In the genomic region with DNA sequence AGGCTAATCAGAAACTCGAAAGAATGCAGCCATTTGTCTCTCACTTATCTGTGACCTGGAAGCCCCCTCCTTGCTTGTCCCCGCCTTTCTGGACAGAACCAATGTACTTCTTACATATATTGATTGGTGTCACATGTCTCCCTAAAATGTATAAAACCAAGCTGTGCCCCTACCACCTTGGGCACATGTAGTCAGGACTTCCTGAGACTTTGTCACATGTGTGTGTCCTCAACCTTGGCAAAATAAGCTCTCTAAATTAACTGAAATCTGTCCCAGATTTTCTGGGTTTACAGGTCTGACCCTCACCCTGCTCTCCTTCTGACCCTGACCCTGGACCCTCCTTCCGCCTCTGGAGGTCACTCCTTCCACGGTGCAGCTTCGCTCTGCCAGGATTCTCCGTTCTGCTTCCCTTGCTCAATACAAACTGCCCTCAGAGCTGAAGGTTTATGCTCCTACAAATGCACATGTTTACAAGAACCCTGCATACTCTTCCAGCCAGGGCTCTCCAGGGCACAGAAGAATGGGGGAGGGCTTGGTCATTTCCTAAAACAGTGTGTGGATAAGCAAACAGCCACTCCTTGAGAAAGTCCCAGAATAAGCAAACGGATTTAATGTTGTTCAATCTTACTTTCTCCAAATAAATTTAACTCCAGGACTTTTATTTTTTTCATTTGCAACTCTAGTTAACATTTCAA, we compare ENCODE assay signal across 17 cellular contexts.
DNase-seq lines count a peak whose midpoint lies in the region; ATAC-seq and TF ChIP-seq lines count a peak whose summit lies in the region.
"Had no signal": no experiment of that assay in that cellular context is flagged by ENCODE, and none has a peak within 500 bp of the region (broad histone marks: within the 10 kb centered on the region; RNA-seq: fewer than 3 reads in every experiment).

No MANE protein-coding gene starts in this region.

- DNase-seq in GM23338 (ENCODE audit: low spot score), result no peak
- peak; percentile 10 for DNase-seq in H9
- peak; percentile 45 for DNase-seq in endodermal cell
- DNase-seq in mesenteric fat pad (ENCODE audit: low spot score), result peak; percentile 43
- DNase-seq in central memory CD4-positive, alpha-beta T cell, result no peak
- no peak for DNase-seq in KBM-7
- no peak for DNase-seq in activated T-cell treated with anti-CD3 and anti-CD28 coated beads, Interleukin-2, amount 50 U/mL, for 72 hours
- DNase-seq: C1 segment of cervical spinal cord; Calu3; CD4-positive, alpha-beta memory T cell; COR-L47; DMS53; DMS79 treated with DMSO at 0.1 percent for 48 hours; GF-D8; HFFc6 had no signal

- H3K18ac ChIP-seq in H9 (ENCODE audit: insufficient read length, low read depth, low read length), result no peak overlapping the region

- no peaks in the 10 kb centered on the region for H3K9me2 ChIP-seq in GM23338 (ENCODE audit: insufficient read depth)

- H2BK120ac ChIP-seq in H9 (ENCODE audit: low read depth, low read length, poor library complexity, severe bottlenecking), result no peak overlapping the region

- no peak for ATAC-seq in GM23338
- no peak for ATAC-seq in GM21367 (IDR thresholded peaks at IDR 0.05; ENCODE audit: unreplicated experiment)
- ATAC-seq in activated T-cell treated with anti-CD3 and anti-CD28 coated beads, Interleukin-2, amount 50 U/mL, for 72 hours (replicated peaks in 1 of 2), result no peak

- no peak overlapping the region for H3K27ac ChIP-seq in GM23338 (ENCODE audit: low read depth)
- H3K27ac ChIP-seq in H9 (ENCODE audit: insufficient read length, low read depth, low read length), result no peak overlapping the region
- no peak overlapping the region for H3K27ac ChIP-seq in endodermal cell (ENCODE audit: low read depth, low read length)

- TF ChIP-seq CTCF in GM23338 (conservative IDR thresholded peaks at IDR 0.05; ENCODE audit: low read depth in 2 of 2), result peak in 1 of 2 experiments; percentile 32; a peak in 2 of 4 replicates
- TF ChIP-seq CTCF in H9 (conservative IDR thresholded peaks at IDR 0.05), result no peak
- TF ChIP-seq CTCF in endodermal cell (conservative IDR thresholded peaks at IDR 0.05), result no peak

- H3K4me1 ChIP-seq in GM23338 (ENCODE audit: insufficient read depth) (peaks cover 11% of the 10 kb centered on the region; the same call in 1 of the 2 replicates), H9 (ENCODE audit: insufficient read depth, low read length) (no peaks in the 10 kb centered on the region), endodermal cell (ENCODE audit: control insufficient read depth, insufficient read depth, low read length) (peaks cover 15% of the 10 kb centered on the region)
- H3K4me1 ChIP-seq: HAP-1 had no signal

- no peak overlapping the region for H3K56ac ChIP-seq in H9 (ENCODE audit: insufficient read length, low read depth, low read length)

- no peaks in the 10 kb centered on the region for H3K36me3 Mint-ChIP-seq in GM23338 (ENCODE audit: low read depth)
- H3K36me3 Mint-ChIP-seq in H9 (ENCODE audit: insufficient read depth in 1 of 3, low read depth in 3 of 3), result no peaks in the 10 kb centered on the region
- H3K36me3 Mint-ChIP-seq in endodermal cell (ENCODE audit: low read depth), result no peaks in the 10 kb centered on the region
- H3K36me3 Mint-ChIP-seq in activated T-cell treated with anti-CD3 and anti-CD28 coated beads, Interleukin-2, amount 50 U/mL, for 72 hours (ENCODE audit: insufficient read depth in 2 of 2), result no peaks in the 10 kb centered on the region
- H3K36me3 Mint-ChIP-seq: CD4-positive, alpha-beta memory T cell had no signal

- H4K20me1 ChIP-seq in GM23338 (replicated peaks; ENCODE audit: insufficient read depth) (no peaks in the 10 kb centered on the region), H9 (ENCODE audit: control insufficient read depth, insufficient read depth, insufficient read length) (no peaks in the 10 kb centered on the region)

- no peak overlapping the region for H3T11ph ChIP-seq in H9 (ENCODE audit: low read length)

- peak overlapping the region; percentile 7; the same call in 1 of the 2 replicates for H3K27ac Mint-ChIP-seq in GM23338
- no peak overlapping the region for H3K27ac Mint-ChIP-seq in H9
- H3K27ac Mint-ChIP-seq in endodermal cell, result no peak overlapping the region
- H3K27ac Mint-ChIP-seq in activated T-cell treated with anti-CD3 and anti-CD28 coated beads, Interleukin-2, amount 50 U/mL, for 72 hours, result no peak overlapping the region
- H3K27ac Mint-ChIP-seq: CD4-positive, alpha-beta memory T cell; HFFc6 had no signal

- no peak overlapping the region for H2AK5ac ChIP-seq in H9 (ENCODE audit: insufficient read length, low read length)

- H4K91ac ChIP-seq in H9 (ENCODE audit: insufficient read length, low read depth, low read length), result no peak overlapping the region

- no CpG with 5 or more reads among the region's 7 CpGs for WGBS in H9 (ENCODE audit: extremely low coverage, insufficient read length, low lambda C conversion rate)
- 64 to 70% methylated on average over 6 to 7 of the region's 7 CpGs for WGBS in endodermal cell (ENCODE audit: insufficient coverage in 1 of 2, insufficient read length in 1 of 2), 2 experiments

- no peak overlapping the region for H2AFZ ChIP-seq in GM23338
- H2AFZ ChIP-seq in H9 (ENCODE audit: low read length), result no peak overlapping the region

- H2BK20ac ChIP-seq in H9 (ENCODE audit: low read depth, low read length, poor library complexity, severe bottlenecking), result no peak overlapping the region

- H3K36me3 ChIP-seq in GM23338 (ENCODE audit: insufficient read depth) (no peaks in the 10 kb centered on the region), endodermal cell (ENCODE audit: control insufficient read depth, insufficient read depth, low read length) (no peaks in the 10 kb centered on the region)
- H3K36me3 ChIP-seq: HAP-1 had no signal

- in situ Hi-C loops in KBM-7 (cut with MboI; ENCODE audit: low pct_unique_long_range_greater_than_20kb, low sequenced_read_pairs), result no loop called here

- H3K4me3 ChIP-seq in GM23338 (no peak overlapping the region), endodermal cell (ENCODE audit: low read length) (no peak overlapping the region)
- H3K4me3 ChIP-seq: HAP-1 had no signal

- H3K27me3 ChIP-seq in GM23338 (ENCODE audit: insufficient read depth) (no peaks in the 10 kb centered on the region), H9 (ENCODE audit: insufficient read depth, low read length) (no peaks in the 10 kb centered on the region), endodermal cell (ENCODE audit: control insufficient read depth, insufficient read depth, low read length, poor library complexity, severe bottlenecking) (peaks cover 22% of the 10 kb centered on the region)

- H3K4me3 Mint-ChIP-seq in GM23338 (no peak overlapping the region), H9 (no peak overlapping the region), endodermal cell (no peak overlapping the region)
- no peak overlapping the region for H3K4me3 Mint-ChIP-seq in activated T-cell treated with anti-CD3 and anti-CD28 coated beads, Interleukin-2, amount 50 U/mL, for 72 hours
- H3K4me3 Mint-ChIP-seq: HFFc6 had no signal

- H3K27me3 Mint-ChIP-seq in GM23338 (ENCODE audit: insufficient read depth, low read depth, poor library complexity) (peaks cover 10% of the 10 kb centered on the region), H9 (ENCODE audit: low read depth) (peaks cover 30% of the 10 kb centered on the region), endodermal cell (ENCODE audit: insufficient read depth) (peaks cover 29% of the 10 kb centered on the region)
- peaks cover 40% of the 10 kb centered on the region for H3K27me3 Mint-ChIP-seq in activated T-cell treated with anti-CD3 and anti-CD28 coated beads, Interleukin-2, amount 50 U/mL, for 72 hours (ENCODE audit: low read depth)

- no peak overlapping the region for H2BK12ac ChIP-seq in H9 (ENCODE audit: insufficient read length, low read depth, low read length)

- H4K8ac ChIP-seq in H9 (replicated peaks; ENCODE audit: insufficient read length, low read depth, low read length), result no peak overlapping the region

- no peak overlapping the region for H3K23ac ChIP-seq in H9 (ENCODE audit: insufficient read length, low read depth, low read length)

- no peak overlapping the region for H3K9ac ChIP-seq in H9 (ENCODE audit: extremely low read depth, insufficient read length, low read length)
- H3K9ac ChIP-seq in endodermal cell (ENCODE audit: extremely low read depth, low read length, poor library complexity, severe bottlenecking), result no peak overlapping the region

- H3K79me1 ChIP-seq in H9 (ENCODE audit: insufficient read depth, low read depth, low read length, poor library complexity, severe bottlenecking), result no peaks in the 10 kb centered on the region

- no peak overlapping the region for H4K5ac ChIP-seq in H9 (ENCODE audit: insufficient read length, low read depth, low read length)

- no peak overlapping the region for H3K4ac ChIP-seq in H9 (ENCODE audit: low read depth, low read length)

- H3F3A ChIP-seq in GM23338 (replicated peaks; ENCODE audit: low read depth), result no peaks in the 10 kb centered on the region

- H3K4me1 Mint-ChIP-seq in GM23338, result peaks cover 12% of the 10 kb centered on the region
- H3K4me1 Mint-ChIP-seq in H9, result peaks cover 16 to 23% of the 10 kb centered on the region in 2 experiments
- H3K4me1 Mint-ChIP-seq in endodermal cell, result peaks cover 24% of the 10 kb centered on the region
- H3K4me1 Mint-ChIP-seq in activated T-cell treated with anti-CD3 and anti-CD28 coated beads, Interleukin-2, amount 50 U/mL, for 72 hours (ENCODE audit: low read depth), result no peaks in the 10 kb centered on the region
- H3K4me1 Mint-ChIP-seq: CD4-positive, alpha-beta memory T cell had no signal

- no peak overlapping the region for H2BK15ac ChIP-seq in H9 (ENCODE audit: low read depth, low read length)

- H3K79me2 ChIP-seq in GM23338 (replicated peaks; ENCODE audit: insufficient read depth) (no peaks in the 10 kb centered on the region), H9 (ENCODE audit: insufficient read depth, low read length) (no peaks in the 10 kb centered on the region)

- no peaks in the 10 kb centered on the region for H3K9me3 ChIP-seq in H9 (ENCODE audit: control insufficient read depth, low read depth, low read length)
- H3K9me3 ChIP-seq in endodermal cell (ENCODE audit: control insufficient read depth, low read length), result no peaks in the 10 kb centered on the region
- H3K9me3 ChIP-seq: HAP-1 had no signal

- H3K9me3 Mint-ChIP-seq in GM23338 (no peaks in the 10 kb centered on the region), H9 (no peaks in the 10 kb centered on the region), endodermal cell (no peaks in the 10 kb centered on the region)
- H3K9me3 Mint-ChIP-seq in activated T-cell treated with anti-CD3 and anti-CD28 coated beads, Interleukin-2, amount 50 U/mL, for 72 hours, result peaks cover 0 to 2% of the 10 kb centered on the region in 2 donors
- H3K9me3 Mint-ChIP-seq: HFFc6 had no signal

- no peaks in the 10 kb centered on the region for H3K23me2 ChIP-seq in H9 (ENCODE audit: insufficient read length, low read depth, low read length, poor library complexity, severe bottlenecking)

- H3K4me2 ChIP-seq in GM23338, result no peak overlapping the region
- no peak overlapping the region for H3K4me2 ChIP-seq in H9 (ENCODE audit: insufficient read depth, insufficient read length, low read length)

- H2BK5ac ChIP-seq in H9 (ENCODE audit: insufficient read length, low read length), result no peak overlapping the region

- no peak overlapping the region for H3K14ac ChIP-seq in H9 (ENCODE audit: insufficient read depth, low read length)

Comparison
In these comparisons a context has a peak if more than half of its experiments do, and no peak if none do; other contexts are left out.
1. DNase-seq: peak in H9 (single experiment), endodermal cell (single experiment) and mesenteric fat pad (single experiment); none in GM23338 (single experiment), central memory CD4-positive, alpha-beta T cell (single experiment), KBM-7 (single experiment) and activated T-cell treated with anti-CD3 and anti-CD28 coated beads, Interleukin-2, amount 50 U/mL, for 72 hours (0 of 2).